ENCODE assay signal across 22 cellular contexts in genomic region chr9:4922730-4923129, GRCh38.
"Had no signal": no experiment of that assay in that cellular context is flagged by ENCODE, and none has a peak within 500 bp of the region (broad histone marks: within the 10 kb centered on the region; RNA-seq: fewer than 3 reads in every experiment).

No MANE protein-coding gene starts in this region.

- H3K27me3 ChIP-seq: foreskin keratinocyte, hepatocyte, sigmoid colon, testis had no signal

- H3K4me1 Mint-ChIP-seq: nephron progenitor cell had no signal

- H3K27ac Mint-ChIP-seq: activated B cell treated with CpG ODN at 0.5 μM for 24 hours; activated CD4-positive, alpha-beta memory T cell treated with anti-CD3 and anti-CD28 coated beads for 36 hours; activated naive CD4-positive, alpha-beta T cell treated with anti-CD3 and anti-CD28 coated beads for 36 hours; activated naive CD8-positive, alpha-beta T cell treated with anti-CD3 and anti-CD28 coated beads, Interleukin-2, amount 10 ng/mL, durations not matched to agents 7 days and 5 days; nephron progenitor cell had no signal

- H3K27ac ChIP-seq: foreskin keratinocyte, hepatocyte, sigmoid colon had no signal

- H3K36me3 ChIP-seq: sigmoid colon had no signal

- H3K4me3 Mint-ChIP-seq: activated B cell treated with CpG ODN at 0.5 μM for 24 hours; activated CD4-positive, alpha-beta memory T cell treated with anti-CD3 and anti-CD28 coated beads for 36 hours; activated naive CD4-positive, alpha-beta T cell treated with anti-CD3 and anti-CD28 coated beads for 36 hours; activated naive CD8-positive, alpha-beta T cell treated with anti-CD3 and anti-CD28 coated beads, Interleukin-2, amount 10 ng/mL, durations not matched to agents 7 days and 5 days; nephron progenitor cell had no signal

- ATAC-seq: foreskin keratinocyte, left ventricle myocardium superior, mucosa of descending colon, SK-N-SH treated with all-trans-retinoic acid at 6 μM for 48 hours had no signal

- H3K27me3 Mint-ChIP-seq: activated B cell treated with CpG ODN at 0.5 μM for 24 hours; activated CD4-positive, alpha-beta memory T cell treated with anti-CD3 and anti-CD28 coated beads for 36 hours; activated naive CD8-positive, alpha-beta T cell treated with anti-CD3 and anti-CD28 coated beads, Interleukin-2, amount 10 ng/mL, durations not matched to agents 7 days and 5 days had no signal

- H3K9me3 ChIP-seq: testis had no signal

- H3K36me3 Mint-ChIP-seq: activated CD4-positive, alpha-beta memory T cell treated with anti-CD3 and anti-CD28 coated beads for 36 hours had no signal

- H3K4me1 ChIP-seq: foreskin keratinocyte, sigmoid colon had no signal

- H3K4me3 ChIP-seq: hepatocyte, mucosa of descending colon, sigmoid colon, testis had no signal

- DNase-seq: activated B cell treated with CpG ODN at 0.5 μM for 24 hours; activated CD4-positive, alpha-beta memory T cell treated with anti-CD3 and anti-CD28 coated beads for 36 hours; activated CD4-positive, alpha-beta T cell treated with anti-CD3 and anti-CD28 coated beads for 4 hours; activated naive CD4-positive, alpha-beta T cell treated with anti-CD3 and anti-CD28 coated beads for 36 hours; activated naive CD8-positive, alpha-beta T cell treated with anti-CD3 and anti-CD28 coated beads, Interleukin-2, amount 10 ng/mL, durations not matched to agents 7 days and 5 days; activated T-cell treated with anti-CD3 and anti-CD28 coated beads, Interleukin-2, amount 50 U/mL, for 48 hours; amniotic stem cell; effector CD4-positive, alpha-beta T cell; foreskin keratinocyte; kidney glomerular epithelial cell; left ventricle myocardium superior; mesendoderm; mucosa of descending colon; nephron progenitor cell; nucleus accumbens; sigmoid colon; stimulated activated CD4-positive, alpha-beta T cell treated with anti-CD3 and anti-CD28 coated beads, Interleukin-2, amount 100 ng/mL, for 48 hours; stimulated activated naive CD4-positive, alpha-beta T cell; T-helper 1 cell; testis had no signal

- H3K9me3 Mint-ChIP-seq: activated B cell treated with CpG ODN at 0.5 μM for 24 hours; activated CD4-positive, alpha-beta memory T cell treated with anti-CD3 and anti-CD28 coated beads for 36 hours; activated naive CD4-positive, alpha-beta T cell treated with anti-CD3 and anti-CD28 coated beads for 36 hours had no signal
